In genomic region chr18:45449761-45450227, GRCh38 we compare ENCODE assay signal across 11 cellular contexts.
DNase-seq lines count a peak whose midpoint lies in the region; ATAC-seq and TF ChIP-seq lines count a peak whose summit lies in the region.
"Had no signal": no experiment of that assay in that cellular context is flagged by ENCODE, and none has a peak within 500 bp of the region (broad histone marks: within the 10 kb centered on the region; RNA-seq: fewer than 3 reads in every experiment).

No MANE protein-coding gene starts in this region.

- peaks cover 0 to 21% (median 0%) of the 10 kb centered on the region in 3 donors for H3K4me1 ChIP-seq in esophagus squamous epithelium
- peaks cover 15 to 26% of the 10 kb centered on the region in 2 donors for H3K4me1 ChIP-seq in muscle layer of duodenum (ENCODE audit: control insufficient read depth in 1 of 2, insufficient read depth in 2 of 2, low read length in 2 of 2)
- peaks cover 14% of the 10 kb centered on the region for H3K4me1 ChIP-seq in vagina

- H3K9me3 ChIP-seq in esophagus squamous epithelium (no peaks in the 10 kb centered on the region), muscle layer of duodenum (ENCODE audit: control insufficient read depth in 1 of 2, low read length in 2 of 2) (no peaks in the 10 kb centered on the region), vagina (no peaks in the 10 kb centered on the region)
- H3K9me3 ChIP-seq: BLaER1 treated with 17β-estradiol and CSF1 and Interleukin-3, amounts not matched to agents 10 nM and 100 nM had no signal

- intact Hi-C loops in esophagus squamous epithelium (cut with DNase I), result no loop called here
- intact Hi-C loops in vagina (cut with DNase I), result no loop called here

- H3K27ac ChIP-seq in esophagus squamous epithelium, result peak overlapping the region; percentile 30 to 78 (median 70)
- peak overlapping the region; percentile 58 for H3K27ac ChIP-seq in muscle layer of duodenum (ENCODE audit: low read length)
- H3K27ac ChIP-seq in vagina, result peak overlapping the region; percentile 86
- H3K27ac ChIP-seq: BLaER1 treated with 17β-estradiol and CSF1 and Interleukin-3, amounts not matched to agents 10 nM and 100 nM had no signal

- no peaks in the 10 kb centered on the region for H3K36me3 ChIP-seq in esophagus squamous epithelium
- no peaks in the 10 kb centered on the region for H3K36me3 ChIP-seq in muscle layer of duodenum (ENCODE audit: control insufficient read depth in 1 of 2, insufficient read depth in 2 of 2, low read length in 2 of 2)
- H3K36me3 ChIP-seq in vagina, result no peaks in the 10 kb centered on the region
- H3K36me3 ChIP-seq: BLaER1 treated with 17β-estradiol and CSF1 and Interleukin-3, amounts not matched to agents 10 nM and 100 nM had no signal

- 41 to 49% methylated on average over 6 of the region's 6 CpGs for WGBS in esophagus squamous epithelium, 2 donors

- H3K4me3 ChIP-seq in esophagus squamous epithelium (no peak overlapping the region), muscle layer of duodenum (ENCODE audit: low read depth in 1 of 2, low read length in 2 of 2) (no peak overlapping the region), vagina (no peak overlapping the region)
- H3K4me3 ChIP-seq: BLaER1 treated with 17β-estradiol and CSF1 and Interleukin-3, amounts not matched to agents 10 nM and 100 nM had no signal

- TF ChIP-seq CTCF in esophagus squamous epithelium (IDR thresholded peaks at IDR 0.05), result no peak
- TF ChIP-seq CTCF in vagina (IDR thresholded peaks at IDR 0.05), result no peak

- ATAC-seq in GM21526 (IDR thresholded peaks at IDR 0.05; ENCODE audit: low FRiP score, unreplicated experiment), result no peak
- no peak for ATAC-seq in GM18861 (IDR thresholded peaks at IDR 0.05; ENCODE audit: unreplicated experiment)

- TF ChIP-seq POLR2A in esophagus squamous epithelium (IDR thresholded peaks at IDR 0.05) (no peak), vagina (IDR thresholded peaks at IDR 0.05) (no peak)

- H3K27me3 ChIP-seq in esophagus squamous epithelium (no peaks in the 10 kb centered on the region), muscle layer of duodenum (ENCODE audit: low read depth, low read length) (no peaks in the 10 kb centered on the region), vagina (no peaks in the 10 kb centered on the region)
- H3K27me3 ChIP-seq: BLaER1 treated with 17β-estradiol and CSF1 and Interleukin-3, amounts not matched to agents 10 nM and 100 nM had no signal

- DNase-seq in NCI-H82 (lab: John Stamatoyannopoulos, UW) (peak; percentile 5), NCI-H82 treated with DMSO at 0.1 percent for 48 hours (lab: John Stamatoyannopoulos, UW; ENCODE audit: unreplicated experiment) (no peak), esophagus squamous epithelium (lab: John Stamatoyannopoulos, UW) (no peak), vagina (ENCODE audit: extremely low spot score in 2 of 2) (no peak)
- DNase-seq in activated CD4-positive, alpha-beta T cell treated with anti-CD3 and anti-CD28 coated beads for 1 hour, result no peak
- DNase-seq: activated naive CD4-positive, alpha-beta T cell treated with anti-CD3 and anti-CD28 coated beads for 36 hours; stimulated activated CD4-positive, alpha-beta T cell treated with anti-CD3 and anti-CD28 coated beads, Interleukin-1b, Interleukin-23, amount 100 ng/mL, for 48 hours had no signal
